ENCODE assay signal across 8 cellular contexts in the genomic region with DNA sequence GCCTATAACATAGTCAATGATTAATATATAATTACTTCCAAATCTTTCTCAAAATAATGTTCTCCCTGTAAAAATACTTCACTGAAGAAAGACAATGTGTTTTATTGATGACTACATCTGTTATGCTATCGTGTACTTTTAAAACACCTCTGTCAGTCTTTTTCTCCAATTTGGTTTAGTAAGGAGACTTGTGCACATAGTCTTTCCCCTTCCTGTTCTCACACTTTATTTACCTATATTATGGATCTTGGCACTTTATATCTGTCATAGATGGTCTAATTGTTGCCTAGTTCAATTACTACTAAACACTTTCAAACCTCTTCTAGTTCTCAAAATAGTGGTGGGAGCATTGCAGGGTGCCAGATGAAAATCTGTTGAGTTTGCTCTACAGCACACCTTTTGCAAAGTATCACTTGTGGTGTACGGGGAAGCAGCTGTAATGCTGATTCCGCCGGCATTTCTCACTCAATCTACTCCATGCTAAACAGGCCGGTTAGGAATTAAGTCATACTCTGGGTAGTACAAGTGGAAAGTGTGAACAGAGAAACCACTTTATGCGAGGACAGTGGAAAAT. TPM values are rescaled to one million over a fixed set of nuclear protein-coding genes. Genes with fewer than 3 reads are reported as not detected.
DNase-seq lines count a peak whose midpoint lies in the region; ATAC-seq, FAIRE-seq and TF ChIP-seq lines count a peak whose summit lies in the region.

No MANE protein-coding gene starts in this region.

- H3K27ac Mint-ChIP-seq in glutamatergic neuron (ENCODE audit: unreplicated experiment), result peak overlapping the region; percentile 85

- peaks cover 65% of the 10 kb centered on the region for H3K27me3 Mint-ChIP-seq in activated T-cell treated with anti-CD3 and anti-CD28 coated beads, Interleukin-2, amount 50 U/mL, for 4 hours (ENCODE audit: low read depth)
- no peaks in the 10 kb centered on the region for H3K27me3 Mint-ChIP-seq in glutamatergic neuron (ENCODE audit: unreplicated experiment)

- FAIRE-seq in GM12892 (lab: Jason Lieb, UNC), result no peak

- peak in 1 of 2 donors; percentile 2 for ATAC-seq in activated T-cell treated with anti-CD3 and anti-CD28 coated beads, Interleukin-2, amount 50 U/mL, for 4 hours
- no peak for ATAC-seq in GM21723 (IDR thresholded peaks at IDR 0.05; ENCODE audit: unreplicated experiment)

- peaks cover 8% of the 10 kb centered on the region for H3K4me1 Mint-ChIP-seq in activated T-cell treated with anti-CD3 and anti-CD28 coated beads, Interleukin-2, amount 50 U/mL, for 4 hours (ENCODE audit: low read depth)
- peaks cover 24% of the 10 kb centered on the region for H3K4me1 Mint-ChIP-seq in glutamatergic neuron (ENCODE audit: low read depth, unreplicated experiment)

- no peak for DNase-seq in activated T-cell treated with anti-CD3 and anti-CD28 coated beads, Interleukin-2, amount 50 U/mL, for 4 hours
- no peak for DNase-seq in activated T-cell treated with anti-CD3 and anti-CD28 coated beads, Interleukin-2, amount 50 U/mL, for 1 hour
- DNase-seq in SK-N-MC (ENCODE audit: low read depth, low spot score), result no peak
- DNase-seq in glutamatergic neuron, result no peak
- no peak for DNase-seq in RKO (ENCODE audit: low spot score)
- DNase-seq in GM12892 (ENCODE audit: insufficient read length), result no peak

- no peak overlapping the region for H3K9ac ChIP-seq in SK-N-MC (ENCODE audit: insufficient read length)
- no peak overlapping the region for H3K9ac ChIP-seq in stomach smooth muscle (ENCODE audit: low read length in 2 of 2)

- peak overlapping the region; percentile 76 for H3K4me3 Mint-ChIP-seq in activated T-cell treated with anti-CD3 and anti-CD28 coated beads, Interleukin-2, amount 50 U/mL, for 4 hours
- peak overlapping the region; percentile 96 for H3K4me3 Mint-ChIP-seq in glutamatergic neuron (ENCODE audit: unreplicated experiment)

- no peak for TF ChIP-seq CTCF in glutamatergic neuron (IDR thresholded peaks at IDR 0.05; ENCODE audit: partially characterized antibody, unreplicated experiment)

- H3K4me3 ChIP-seq in SK-N-MC, result peak overlapping the region; percentile 79
- H3K4me3 ChIP-seq in stomach smooth muscle (ENCODE audit: low read length in 2 of 2), result peak overlapping the region; percentile 48 to 64

- H3K27ac ChIP-seq in SK-N-MC, result no peak overlapping the region
- no peak overlapping the region for H3K27ac ChIP-seq in stomach smooth muscle (ENCODE audit: low read length)

- H3K4me1 ChIP-seq in stomach smooth muscle (ENCODE audit: control insufficient read depth, insufficient read depth, low read length), result peaks cover 18% of the 10 kb centered on the region

- H3K36me3 ChIP-seq in SK-N-MC (ENCODE audit: insufficient read depth, low read length) (no peaks in the 10 kb centered on the region), stomach smooth muscle (ENCODE audit: control insufficient read depth in 2 of 2, insufficient read depth in 2 of 2, low read length in 2 of 2) (no peaks in the 10 kb centered on the region)

- no peak for TF ChIP-seq POLR2A in GM12892 (IDR thresholded peaks at IDR 0.05; ENCODE audit: low read depth, low read length)

- H3K27me3 ChIP-seq in stomach smooth muscle (ENCODE audit: control insufficient read depth in 1 of 2, insufficient read depth in 2 of 2, low read length in 2 of 2), result peaks cover 21 to 52% of the 10 kb centered on the region in 2 donors

- no peaks in the 10 kb centered on the region for H3K9me3 Mint-ChIP-seq in activated T-cell treated with anti-CD3 and anti-CD28 coated beads, Interleukin-2, amount 50 U/mL, for 4 hours
- peaks cover 13% of the 10 kb centered on the region for H3K9me3 Mint-ChIP-seq in glutamatergic neuron (ENCODE audit: unreplicated experiment)

- peaks cover under 1% of the 10 kb centered on the region for H3K36me3 Mint-ChIP-seq in activated T-cell treated with anti-CD3 and anti-CD28 coated beads, Interleukin-2, amount 50 U/mL, for 4 hours (ENCODE audit: insufficient read depth)
- no peaks in the 10 kb centered on the region for H3K36me3 Mint-ChIP-seq in glutamatergic neuron (ENCODE audit: unreplicated experiment)

- no peaks in the 10 kb centered on the region for H3K9me3 ChIP-seq in SK-N-MC (ENCODE audit: low read depth, low read length)
- no peaks in the 10 kb centered on the region for H3K9me3 ChIP-seq in stomach smooth muscle (ENCODE audit: control insufficient read depth in 2 of 2, low read length in 2 of 2)

RNA-seq across cellular contexts. Expression of a gene that starts 1.1 kb away (rescaled TPM):
- total RNA-seq in activated T-cell treated with anti-CD3 and anti-CD28 coated beads, Interleukin-2, amount 50 U/mL, for 4 hours, result not detected
- 21.7 TPM for total RNA-seq in glutamatergic neuron (ENCODE audit: unreplicated experiment)
- not detected for polyA plus RNA-seq in GM12892 (2012; ENCODE audit: missing spikeins)

Comparison
In these comparisons a context has a peak if more than half of its experiments do, and no peak if none do; other contexts are left out.
1. RNA of a gene that starts 1.1 kb away (total RNA-seq): 21.7 TPM in glutamatergic neuron (single experiment); not detected in activated T-cell treated with anti-CD3 and anti-CD28 coated beads, Interleukin-2, amount 50 U/mL, for 4 hours; every median in the first group is over 10 times any median in the second.